8 cellular contexts compared by ENCODE assay signal in genomic region chr2:202635441-202636296, GRCh38. TPM values are rescaled to one million over a fixed set of nuclear protein-coding genes. Genes with fewer than 3 reads are reported as not detected.
DNase-seq lines count a peak whose midpoint lies in the region; ATAC-seq lines count a peak whose summit lies in the region.

No MANE protein-coding gene starts in this region.

- DNase-seq in CD8-positive, alpha-beta memory T cell = peak; percentile 77 to 88 (median 81)
- DNase-seq in NCI-H748 treated with DMSO at 0.1 percent for 48 hours (lab: John Stamatoyannopoulos, UW) = peak; percentile 75
- peak; percentile 87 for DNase-seq in activated CD8-positive, alpha-beta T cell treated with anti-CD3 and anti-CD28 coated beads, Interleukin-2, amount 10 ng/mL, durations not matched to agents 7 days and 5 days
- peak; percentile 49 to 64 for DNase-seq in lung microvascular endothelial cell (ENCODE audit: low read depth in 2 of 2)
- DNase-seq in stimulated activated CD8-positive, alpha-beta memory T cell treated with anti-CD3 and anti-CD28 coated beads, Interleukin-12 subunit alpha, Interleukin-12 subunit beta, amount 100 ng/mL, for 24 hours (ENCODE audit: extremely low read depth) = peak; percentile 68

- H3K27ac Mint-ChIP-seq in CD8-positive, alpha-beta memory T cell = peak overlapping the region; percentile 19 to 98 (median 94)
- peak overlapping the region; percentile 87 for H3K27ac Mint-ChIP-seq in activated CD8-positive, alpha-beta T cell treated with anti-CD3 and anti-CD28 coated beads, Interleukin-2, amount 10 ng/mL, durations not matched to agents 7 days and 5 days

- no peaks in the 10 kb centered on the region for H3K36me3 ChIP-seq in CD8-positive, alpha-beta memory T cell (ENCODE audit: insufficient read depth, low read length)
- H3K36me3 ChIP-seq in ectodermal cell (ENCODE audit: control insufficient read depth, insufficient read depth, low read length) = no peaks in the 10 kb centered on the region

- ATAC-seq in GM19438 (IDR thresholded peaks at IDR 0.05; ENCODE audit: low read depth, unreplicated experiment) = peak; percentile 66
- peak; percentile 48 for ATAC-seq in HG03565 (IDR thresholded peaks at IDR 0.05; ENCODE audit: unreplicated experiment)
- peak; percentile 62 for ATAC-seq in activated CD8-positive, alpha-beta T cell treated with anti-CD3 and anti-CD28 coated beads, Interleukin-2, amount 10 ng/mL, durations not matched to agents 7 days and 5 days

- H3K27me3 ChIP-seq in CD8-positive, alpha-beta memory T cell (ENCODE audit: insufficient read depth, low read length, poor library complexity, severe bottlenecking) = no peaks in the 10 kb centered on the region
- no peaks in the 10 kb centered on the region for H3K27me3 ChIP-seq in ectodermal cell (ENCODE audit: control insufficient read depth, insufficient read depth, low read length, poor library complexity, severe bottlenecking)

- peaks cover 47 to 63% (median 52%) of the 10 kb centered on the region in 3 donors for H3K4me1 Mint-ChIP-seq in CD8-positive, alpha-beta memory T cell
- H3K4me1 Mint-ChIP-seq in activated CD8-positive, alpha-beta T cell treated with anti-CD3 and anti-CD28 coated beads, Interleukin-2, amount 10 ng/mL, durations not matched to agents 7 days and 5 days (ENCODE audit: low read depth) = peaks cover 56% of the 10 kb centered on the region

- H3K36me3 Mint-ChIP-seq in CD8-positive, alpha-beta memory T cell = peaks cover 0 to 16% (median 0%) of the 10 kb centered on the region in 3 donors
- peaks cover 11% of the 10 kb centered on the region for H3K36me3 Mint-ChIP-seq in activated CD8-positive, alpha-beta T cell treated with anti-CD3 and anti-CD28 coated beads, Interleukin-2, amount 10 ng/mL, durations not matched to agents 7 days and 5 days (ENCODE audit: low read depth)

- 0 to 1% methylated on average over 88 to 90 of the region's 90 CpGs for WGBS in ectodermal cell, 2 experiments

- POLR2A ChIA-PET in CD8-positive, alpha-beta memory T cell (lab: Charles Lee) = interaction anchor here (1.0 to 2.0 kb wide), 9 partner anchors 8 to 379 kb away, joined by 3 to 21 read pairs (median 7); partner anchors contain the start of genes CARF and WDR12
- POLR2A ChIA-PET in activated CD8-positive, alpha-beta T cell treated with anti-CD3 and anti-CD28 coated beads, Interleukin-2, amount 10 ng/mL, durations not matched to agents 7 days and 5 days (lab: Charles Lee) = interaction anchor here (0.8 to 3.1 kb wide), 13 partner anchors 8 to 1168 kb away, joined by 3 to 20 read pairs (median 6); no protein-coding TSS in a partner anchor

- CTCF ChIA-PET in CD8-positive, alpha-beta memory T cell (lab: Charles Lee) = interaction anchor here (0.8 to 2.5 kb wide), 5 partner anchors 8 to 47 kb away, joined by 3 to 9 read pairs (median 4); no protein-coding TSS in a partner anchor
- CTCF ChIA-PET in activated CD8-positive, alpha-beta T cell treated with anti-CD3 and anti-CD28 coated beads, Interleukin-2, amount 10 ng/mL, durations not matched to agents 7 days and 5 days (lab: Charles Lee) = interaction anchor here (0.9 to 3.1 kb wide), 5 partner anchors 12 to 65 kb away, joined by 3 to 17 read pairs (median 5); no protein-coding TSS in a partner anchor

- peak overlapping the region; percentile 90 to 100 (median 98) for H3K4me3 Mint-ChIP-seq in CD8-positive, alpha-beta memory T cell
- H3K4me3 Mint-ChIP-seq in activated CD8-positive, alpha-beta T cell treated with anti-CD3 and anti-CD28 coated beads, Interleukin-2, amount 10 ng/mL, durations not matched to agents 7 days and 5 days = peak overlapping the region; percentile 95

- no peaks in the 10 kb centered on the region for H3K9me3 Mint-ChIP-seq in CD8-positive, alpha-beta memory T cell
- no peaks in the 10 kb centered on the region for H3K9me3 Mint-ChIP-seq in activated CD8-positive, alpha-beta T cell treated with anti-CD3 and anti-CD28 coated beads, Interleukin-2, amount 10 ng/mL, durations not matched to agents 7 days and 5 days (ENCODE audit: insufficient read depth)

- no peaks in the 10 kb centered on the region for H3K27me3 Mint-ChIP-seq in CD8-positive, alpha-beta memory T cell
- H3K27me3 Mint-ChIP-seq in activated CD8-positive, alpha-beta T cell treated with anti-CD3 and anti-CD28 coated beads, Interleukin-2, amount 10 ng/mL, durations not matched to agents 7 days and 5 days (ENCODE audit: low read depth) = no peaks in the 10 kb centered on the region

- no peaks in the 10 kb centered on the region for H3K9me3 ChIP-seq in CD8-positive, alpha-beta memory T cell (ENCODE audit: low read length)
- H3K9me3 ChIP-seq in ectodermal cell (ENCODE audit: control insufficient read depth, low read length) = no peaks in the 10 kb centered on the region

- H3K4me1 ChIP-seq in CD8-positive, alpha-beta memory T cell (ENCODE audit: insufficient read depth, low read length) = peaks cover 51% of the 10 kb centered on the region
- H3K4me1 ChIP-seq in ectodermal cell (ENCODE audit: control insufficient read depth, insufficient read depth, low read length) = no peaks in the 10 kb centered on the region

- peak overlapping the region; percentile 66 for H3K4me3 ChIP-seq in CD8-positive, alpha-beta memory T cell (ENCODE audit: low read length)
- H3K4me3 ChIP-seq in ectodermal cell (ENCODE audit: insufficient read depth, low read depth, low read length) = peak overlapping the region; percentile 92

- H3K27ac ChIP-seq in CD8-positive, alpha-beta memory T cell (ENCODE audit: low read depth, low read length) = peak overlapping the region; percentile 73
- peak overlapping the region; percentile 90 for H3K27ac ChIP-seq in ectodermal cell (ENCODE audit: insufficient read depth, low read depth, low read length, poor library complexity, severe bottlenecking)

RNA-seq across cellular contexts. Expression of gene FAM117B, which starts 0.9 kb away (rescaled TPM):
- total RNA-seq in CD8-positive, alpha-beta memory T cell = 1 to 10 TPM; 5.9 to 6.4 TPM
- polyA plus RNA-seq in CD8-positive, alpha-beta memory T cell = 8.0 TPM
- total RNA-seq in activated CD8-positive, alpha-beta T cell treated with anti-CD3 and anti-CD28 coated beads, Interleukin-2, amount 10 ng/mL, durations not matched to agents 7 days and 5 days = 10 to 100 TPM; 17.1 to 18.8 TPM
- polyA plus RNA-seq in ectodermal cell (2013, experiment 1 of 4) = 23.3 TPM
- 26.8 TPM for polyA plus RNA-seq in ectodermal cell (2013, experiment 2 of 4)
- 14.6 TPM for polyA plus RNA-seq in ectodermal cell (2013, experiment 3 of 4)
- polyA plus RNA-seq in ectodermal cell (2013, experiment 4 of 4) = 17.1 TPM
- 1.8 and 2.0 TPM in 2 replicates for total RNA-seq in lung microvascular endothelial cell

Comparison
In these comparisons a context has a peak if more than half of its experiments do, and no peak if none do; other contexts are left out.
1. Peak in every context shown above with its lines: DNase-seq, ATAC-seq, H3K4me3 ChIP-seq and H3K27ac ChIP-seq.